1 cellular context compared by ENCODE assay signal in the genomic region with DNA sequence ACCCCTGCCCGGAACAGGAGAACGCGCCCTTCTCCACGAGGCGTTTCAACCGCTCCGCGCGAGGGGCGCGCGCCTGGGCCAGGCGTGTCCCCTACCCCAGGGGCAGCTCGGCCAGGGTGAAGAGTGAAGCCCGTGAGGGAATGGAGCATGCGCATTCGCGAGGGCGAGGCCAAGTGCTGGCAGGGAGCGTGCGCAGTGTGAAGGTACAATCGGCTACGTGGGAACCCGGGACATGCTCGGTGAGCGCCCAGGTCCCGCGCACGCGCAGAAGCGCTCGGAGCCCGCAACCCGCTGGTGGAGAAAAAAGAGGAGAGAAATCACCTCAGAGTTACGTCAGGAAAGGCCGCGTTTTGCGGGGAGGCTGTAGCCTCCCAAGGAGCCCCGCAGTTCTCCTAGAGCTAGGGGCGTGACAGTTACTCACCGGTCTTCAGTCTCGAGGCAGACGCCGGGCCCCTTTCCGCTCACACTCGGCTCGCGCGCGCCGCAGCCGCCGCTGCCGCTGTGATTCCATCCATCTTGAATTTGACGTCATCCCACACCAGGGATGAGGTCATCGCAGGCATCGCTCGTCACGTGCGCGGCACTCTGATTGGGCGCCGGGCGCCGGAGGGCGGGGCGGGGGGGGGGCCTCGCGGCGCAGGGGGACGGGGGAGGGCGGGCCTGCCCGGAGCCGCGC.
TF ChIP-seq lines count a peak whose summit lies in the region.

Gene ZBTB21 (minus strand): TSS at position 530 of the 676 bp plus-strand sequence. CDS start 16,265 bp downstream, outside the sequence.

TF ChIP-seq in HepG2, 621 proteins besides CTCF, POLR2A, EP300 and RAD21 (continued from another document and continues in another):
- TF ChIP-seq, protein P1, sequence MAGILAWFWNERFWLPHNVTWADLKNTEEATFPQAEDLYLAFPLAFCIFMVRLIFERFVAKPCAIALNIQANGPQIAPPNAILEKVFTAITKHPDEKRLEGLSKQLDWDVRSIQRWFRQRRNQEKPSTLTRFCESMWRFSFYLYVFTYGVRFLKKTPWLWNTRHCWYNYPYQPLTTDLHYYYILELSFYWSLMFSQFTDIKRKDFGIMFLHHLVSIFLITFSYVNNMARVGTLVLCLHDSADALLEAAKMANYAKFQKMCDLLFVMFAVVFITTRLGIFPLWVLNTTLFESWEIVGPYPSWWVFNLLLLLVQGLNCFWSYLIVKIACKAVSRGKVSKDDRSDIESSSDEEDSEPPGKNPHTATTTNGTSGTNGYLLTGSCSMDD (CRISPR knock-in tag; IDR thresholded peaks at IDR 0.05): no peak
- TF ChIP-seq KLF6 (CRISPR knock-in tag; IDR thresholded peaks at IDR 0.05) (peak; percentile 49; the same call in 1 of the 2 replicates), HNF1B (CRISPR knock-in tag; IDR thresholded peaks at IDR 0.05) (peak; percentile 50; the same call in 1 of the 2 replicates), DNMT1 (CRISPR knock-in tag; IDR thresholded peaks at IDR 0.05) (no peak), CC2D1A (CRISPR knock-in tag; IDR thresholded peaks at IDR 0.05) (no peak), HDAC1 (CRISPR knock-in tag; IDR thresholded peaks at IDR 0.05) (peak; percentile 76; the same call in 1 of the 2 replicates), ZFP62 (CRISPR knock-in tag; IDR thresholded peaks at IDR 0.05) (no peak), FOSL1 (CRISPR knock-in tag; IDR thresholded peaks at IDR 0.05; ENCODE audit: borderline replicate concordance) (no peak), ATF7 (IDR thresholded peaks at IDR 0.05) (peak; percentile 93), ATF7 (CRISPR knock-in tag; IDR thresholded peaks at IDR 0.05) (peak; percentile 89), MTF1 (CRISPR knock-in tag; IDR thresholded peaks at IDR 0.05) (no peak), ZSCAN31 (CRISPR knock-in tag; IDR thresholded peaks at IDR 0.05; ENCODE audit: low read depth) (no peak), ZSCAN25 (CRISPR knock-in tag; IDR thresholded peaks at IDR 0.05) (no peak; the same call in 1 of the 2 replicates), ZNF605 (CRISPR knock-in tag; IDR thresholded peaks at IDR 0.05) (peak; percentile 82), ZNF274 (CRISPR knock-in tag; IDR thresholded peaks at IDR 0.05) (no peak), FOSL2 (CRISPR knock-in tag; IDR thresholded peaks at IDR 0.05) (peak; percentile 51), ZSCAN30 (CRISPR knock-in tag; IDR thresholded peaks at IDR 0.05) (no peak), HDAC2 (CRISPR knock-in tag; IDR thresholded peaks at IDR 0.05) (peak; percentile 53), ZNF264 (CRISPR knock-in tag; IDR thresholded peaks at IDR 0.05) (peak; percentile 52; the same call in 1 of the 2 replicates), YEATS2 (CRISPR knock-in tag; IDR thresholded peaks at IDR 0.05; ENCODE audit: borderline replicate concordance) (no peak), CENPBD1 (CRISPR knock-in tag; IDR thresholded peaks at IDR 0.05; ENCODE audit: borderline replicate concordance, low read depth) (no peak), ZNF766 (CRISPR knock-in tag; IDR thresholded peaks at IDR 0.05; ENCODE audit: borderline replicate concordance) (0 out of 2 replicates have a peak, but pooled peaks have one; percentile 58), MIER3 (CRISPR knock-in tag; IDR thresholded peaks at IDR 0.05; ENCODE audit: borderline replicate concordance) (peak; percentile 50), CCDC6 (CRISPR knock-in tag; IDR thresholded peaks at IDR 0.05) (0 out of 2 replicates have a peak, but pooled peaks have one; percentile 7), ELF3 (CRISPR knock-in tag; IDR thresholded peaks at IDR 0.05) (peak; percentile 3; the same call in 1 of the 2 replicates), RFXAP (CRISPR knock-in tag; IDR thresholded peaks at IDR 0.05; ENCODE audit: borderline replicate concordance) (no peak), MED1 (CRISPR knock-in tag; IDR thresholded peaks at IDR 0.05) (peak; percentile 32; the same call in 1 of the 2 replicates), TBX3 (IDR thresholded peaks at IDR 0.05; ENCODE audit: borderline replicate concordance) (no peak), RAD51 (IDR thresholded peaks at IDR 0.05; ENCODE audit: borderline replicate concordance) (no peak; the same call in 1 of the 2 replicates), CREB1 (IDR thresholded peaks at IDR 0.05) (peak; percentile 98), CREB1 (CRISPR knock-in tag; IDR thresholded peaks at IDR 0.05) (peak; percentile 90), YEATS4 (CRISPR knock-in tag; IDR thresholded peaks at IDR 0.05; ENCODE audit: borderline replicate concordance) (peak; percentile 59; the same call in 1 of the 2 replicates), NFE2L1 (CRISPR knock-in tag; IDR thresholded peaks at IDR 0.05; ENCODE audit: borderline replicate concordance) (no peak), BHLHE40 (IDR thresholded peaks at IDR 0.05; ENCODE audit: low read length) (peak; percentile 94), MXI1 (IDR thresholded peaks at IDR 0.05; ENCODE audit: borderline replicate concordance, low read depth, low read length) (no peak), GATA4 (IDR thresholded peaks at IDR 0.05; ENCODE audit: borderline replicate concordance, low read depth) (no peak), ZNF563 (CRISPR knock-in tag; IDR thresholded peaks at IDR 0.05) (peak; percentile 88; the same call in 1 of the 2 replicates), TFDP2 (CRISPR knock-in tag; IDR thresholded peaks at IDR 0.05) (peak; percentile 30; the same call in 1 of the 2 replicates), TRAFD1 (CRISPR knock-in tag; IDR thresholded peaks at IDR 0.05; ENCODE audit: borderline replicate concordance) (0 out of 2 replicates have a peak, but pooled peaks have one; percentile 75), ARNT2 (CRISPR knock-in tag; IDR thresholded peaks at IDR 0.05; ENCODE audit: low read depth) (0 out of 2 replicates have a peak, but pooled peaks have one; percentile 34), HOXA5 (CRISPR knock-in tag; IDR thresholded peaks at IDR 0.05) (peak; percentile 76; the same call in 1 of the 2 replicates), ARID2 (CRISPR knock-in tag; IDR thresholded peaks at IDR 0.05; ENCODE audit: borderline replicate concordance) (no peak), AKAP8 (CRISPR knock-in tag; IDR thresholded peaks at IDR 0.05) (no peak)
- TF ChIP-seq, protein P2, sequence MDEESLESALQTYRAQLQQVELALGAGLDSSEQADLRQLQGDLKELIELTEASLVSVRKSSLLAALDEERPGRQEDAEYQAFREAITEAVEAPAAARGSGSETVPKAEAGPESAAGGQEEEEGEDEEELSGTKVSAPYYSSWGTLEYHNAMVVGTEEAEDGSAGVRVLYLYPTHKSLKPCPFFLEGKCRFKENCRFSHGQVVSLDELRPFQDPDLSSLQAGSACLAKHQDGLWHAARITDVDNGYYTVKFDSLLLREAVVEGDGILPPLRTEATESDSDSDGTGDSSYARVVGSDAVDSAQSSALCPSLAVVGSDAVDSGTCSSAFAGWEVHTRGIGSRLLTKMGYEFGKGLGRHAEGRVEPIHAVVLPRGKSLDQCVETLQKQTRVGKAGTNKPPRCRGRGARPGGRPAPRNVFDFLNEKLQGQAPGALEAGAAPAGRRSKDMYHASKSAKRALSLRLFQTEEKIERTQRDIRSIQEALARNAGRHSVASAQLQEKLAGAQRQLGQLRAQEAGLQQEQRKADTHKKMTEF (CRISPR knock-in tag; IDR thresholded peaks at IDR 0.05): peak; percentile 41; the same call in 1 of the 2 replicates
- TF ChIP-seq, protein P3, sequence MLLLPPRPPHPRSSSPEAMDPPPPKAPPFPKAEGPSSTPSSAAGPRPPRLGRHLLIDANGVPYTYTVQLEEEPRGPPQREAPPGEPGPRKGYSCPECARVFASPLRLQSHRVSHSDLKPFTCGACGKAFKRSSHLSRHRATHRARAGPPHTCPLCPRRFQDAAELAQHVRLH (CRISPR knock-in tag; IDR thresholded peaks at IDR 0.05; ENCODE audit: borderline replicate concordance, low read depth): no peak
- TF ChIP-seq, protein P4, sequence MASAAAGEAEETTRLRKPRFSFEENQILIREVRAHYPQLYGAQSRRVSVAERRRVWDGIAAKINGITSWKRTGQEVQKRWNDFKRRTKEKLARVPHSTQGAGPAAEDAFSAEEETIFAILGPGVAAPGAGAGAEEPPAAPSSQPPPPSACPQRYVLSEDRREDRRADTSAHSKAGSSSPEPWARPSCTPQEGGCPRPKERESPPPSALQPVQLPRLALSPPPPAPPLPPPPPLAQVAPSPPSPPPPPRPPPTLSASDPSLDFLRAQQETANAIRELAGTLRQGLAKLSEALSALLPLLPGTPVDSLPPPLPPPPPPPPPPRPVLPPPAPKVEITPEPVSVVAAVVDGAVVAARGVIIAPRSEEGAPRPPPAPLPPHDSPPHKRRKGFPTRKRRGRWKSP (CRISPR knock-in tag; IDR thresholded peaks at IDR 0.05): 0 out of 2 replicates have a peak, but pooled peaks have one; percentile 13
- TF ChIP-seq, protein P5, sequence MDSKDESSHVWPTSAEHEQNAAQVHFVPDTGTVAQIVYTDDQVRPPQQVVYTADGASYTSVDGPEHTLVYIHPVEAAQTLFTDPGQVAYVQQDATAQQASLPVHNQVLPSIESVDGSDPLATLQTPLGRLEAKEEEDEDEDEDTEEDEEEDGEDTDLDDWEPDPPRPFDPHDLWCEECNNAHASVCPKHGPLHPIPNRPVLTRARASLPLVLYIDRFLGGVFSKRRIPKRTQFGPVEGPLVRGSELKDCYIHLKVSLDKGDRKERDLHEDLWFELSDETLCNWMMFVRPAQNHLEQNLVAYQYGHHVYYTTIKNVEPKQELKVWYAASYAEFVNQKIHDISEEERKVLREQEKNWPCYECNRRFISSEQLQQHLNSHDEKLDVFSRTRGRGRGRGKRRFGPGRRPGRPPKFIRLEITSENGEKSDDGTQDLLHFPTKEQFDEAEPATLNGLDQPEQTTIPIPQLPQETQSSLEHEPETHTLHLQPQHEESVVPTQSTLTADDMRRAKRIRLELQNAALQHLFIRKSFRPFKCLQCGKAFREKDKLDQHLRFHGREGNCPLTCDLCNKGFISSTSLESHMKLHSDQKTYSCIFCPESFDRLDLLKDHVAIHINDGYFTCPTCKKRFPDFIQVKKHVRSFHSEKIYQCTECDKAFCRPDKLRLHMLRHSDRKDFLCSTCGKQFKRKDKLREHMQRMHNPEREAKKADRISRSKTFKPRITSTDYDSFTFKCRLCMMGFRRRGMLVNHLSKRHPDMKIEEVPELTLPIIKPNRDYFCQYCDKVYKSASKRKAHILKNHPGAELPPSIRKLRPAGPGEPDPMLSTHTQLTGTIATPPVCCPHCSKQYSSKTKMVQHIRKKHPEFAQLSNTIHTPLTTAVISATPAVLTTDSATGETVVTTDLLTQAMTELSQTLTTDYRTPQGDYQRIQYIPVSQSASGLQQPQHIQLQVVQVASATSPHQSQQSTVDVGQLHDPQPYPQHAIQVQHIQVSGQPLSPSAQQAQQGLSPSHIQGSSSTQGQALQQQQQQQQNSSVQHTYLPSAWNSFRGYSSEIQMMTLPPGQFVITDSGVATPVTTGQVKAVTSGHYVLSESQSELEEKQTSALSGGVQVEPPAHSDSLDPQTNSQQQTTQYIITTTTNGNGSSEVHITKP (CRISPR knock-in tag; IDR thresholded peaks at IDR 0.05; ENCODE audit: low read depth): peak; percentile 39; the same call in 1 of the 2 replicates
- TF ChIP-seq, protein P6, sequence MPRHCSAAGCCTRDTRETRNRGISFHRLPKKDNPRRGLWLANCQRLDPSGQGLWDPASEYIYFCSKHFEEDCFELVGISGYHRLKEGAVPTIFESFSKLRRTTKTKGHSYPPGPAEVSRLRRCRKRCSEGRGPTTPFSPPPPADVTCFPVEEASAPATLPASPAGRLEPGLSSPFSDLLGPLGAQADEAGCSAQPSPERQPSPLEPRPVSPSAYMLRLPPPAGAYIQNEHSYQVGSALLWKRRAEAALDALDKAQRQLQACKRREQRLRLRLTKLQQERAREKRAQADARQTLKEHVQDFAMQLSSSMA (CRISPR knock-in tag; IDR thresholded peaks at IDR 0.05): 0 out of 2 replicates have a peak, but pooled peaks have one; percentile 64
